Comparison of ENCODE assay signal across 31 cellular contexts in genomic region chr10:33414841-33415240, GRCh38.
"Had no signal": no experiment of that assay in that cellular context is flagged by ENCODE, and none has a peak within 500 bp of the region (broad histone marks: within the 10 kb centered on the region; RNA-seq: fewer than 3 reads in every experiment).

No MANE protein-coding gene starts in this region.

- H2AFZ ChIP-seq: hepatocyte had no signal

- H3K27me3 ChIP-seq: adrenal gland, brain microvascular endothelial cell, dorsolateral prefrontal cortex, gastroesophageal sphincter, heart right ventricle, hepatocyte had no signal

- FAIRE-seq: bronchial epithelial cell had no signal

- H3K27ac ChIP-seq: adrenal gland, brain microvascular endothelial cell, coronary artery, dorsolateral prefrontal cortex, gastroesophageal sphincter, heart right ventricle, hepatocyte had no signal

- H3K36me3 ChIP-seq: adrenal gland, brain microvascular endothelial cell, gastroesophageal sphincter, heart right ventricle had no signal

- H3K9me3 ChIP-seq: adrenal gland, gastroesophageal sphincter, heart right ventricle had no signal

- H3K79me2 ChIP-seq: hepatocyte had no signal

- H3K4me2 ChIP-seq: hepatocyte had no signal

- H3K4me3 ChIP-seq: adrenal gland, coronary artery, dorsolateral prefrontal cortex, gastroesophageal sphincter, heart right ventricle, hepatocyte had no signal

- ATAC-seq: activated CD4-positive, alpha-beta T cell treated with anti-CD3 and anti-CD28 coated beads for 36 hours; activated CD4-positive, CD25-positive, alpha-beta regulatory T cell treated with anti-CD3 and anti-CD28 coated beads, Interleukin-2, amount 50 U/mL, for 24 hours; activated CD8-positive, alpha-beta memory T cell treated with anti-CD3 and anti-CD28 coated beads, Interleukin-2, amount 10 ng/mL, durations not matched to agents 7 days and 5 days; activated CD8-positive, alpha-beta T cell treated with anti-CD3 and anti-CD28 coated beads, Interleukin-2, amount 10 ng/mL, durations not matched to agents 7 days and 5 days; activated naive CD8-positive, alpha-beta T cell treated with anti-CD3 and anti-CD28 coated beads, Interleukin-2, amount 50 U/mL, for 24 hours; esophagus mucosa; gastroesophageal sphincter; heart right ventricle; T-helper 17 cell had no signal

- DNase-seq: activated B cell treated with CpG ODN at 0.5 μM for 24 hours; activated CD4-positive, alpha-beta memory T cell treated with anti-CD3 and anti-CD28 coated beads for 36 hours; activated CD4-positive, alpha-beta T cell treated with anti-CD3 and anti-CD28 coated beads for 36 hours; activated CD4-positive, alpha-beta T cell treated with anti-CD3 and anti-CD28 coated beads, Interleukin-2, amount 10 ng/mL, durations not matched to agents 24 days and 14 days; activated CD8-positive, alpha-beta memory T cell treated with anti-CD3 and anti-CD28 coated beads, Interleukin-2, amount 10 ng/mL, durations not matched to agents 7 days and 5 days; activated CD8-positive, alpha-beta memory T cell treated with anti-CD3 and anti-CD28 coated beads, Interleukin-2, amount 50 U/mL, for 4 hours; activated CD8-positive, alpha-beta T cell treated with anti-CD3 and anti-CD28 coated beads, Interleukin-2, amount 10 ng/mL, durations not matched to agents 7 days and 5 days; activated effector memory CD4-positive, alpha-beta T cell treated with anti-CD3 and anti-CD28 coated beads, Interleukin-2, amount 50 U/mL, for 16 hours; activated naive CD4-positive, alpha-beta T cell treated with anti-CD3 and anti-CD28 coated beads for 36 hours; activated naive CD8-positive, alpha-beta T cell treated with anti-CD3 and anti-CD28 coated beads for 36 hours; activated naive CD8-positive, alpha-beta T cell treated with anti-CD3 and anti-CD28 coated beads, Interleukin-2, amount 50 U/mL, for 24 hours; activated T-cell treated with anti-CD3 and anti-CD28 coated beads, Interleukin-2, amount 50 U/mL, for 1 hour; activated T-cell treated with anti-CD3 and anti-CD28 coated beads, Interleukin-2, amount 50 U/mL, for 48 hours; adrenal gland; amygdala; aorta; brain microvascular endothelial cell; dorsolateral prefrontal cortex; effector memory CD4-positive, alpha-beta T cell; endodermal cell; foreskin melanocyte; heart right ventricle; T-helper 1 cell; T-helper 17 cell; T1000 had no signal
